ENCODE assay signal across 21 cellular contexts in genomic region chr2:29560566-29560965, GRCh38.
DNase-seq lines count a peak whose midpoint lies in the region; TF ChIP-seq lines count a peak whose summit lies in the region.
"Had no signal": no experiment of that assay in that cellular context is flagged by ENCODE, and none has a peak within 500 bp of the region (broad histone marks: within the 10 kb centered on the region; RNA-seq: fewer than 3 reads in every experiment).

No MANE protein-coding gene starts in this region.

- H3K4me1 ChIP-seq in esophagus muscularis mucosa (no peaks in the 10 kb centered on the region), thyroid gland (no peaks in the 10 kb centered on the region)
- H3K4me1 ChIP-seq: BLaER1 had no signal

- no peak overlapping the region for H3K27ac ChIP-seq in esophagus muscularis mucosa (replicated peaks in 1 of 4)
- no peak overlapping the region for H3K27ac ChIP-seq in thyroid gland
- no peak overlapping the region for H3K27ac ChIP-seq in coronary artery
- H3K27ac ChIP-seq: BLaER1 had no signal

- no peaks in the 10 kb centered on the region for H3K36me3 ChIP-seq in esophagus muscularis mucosa
- H3K36me3 ChIP-seq in thyroid gland, result no peaks in the 10 kb centered on the region
- H3K36me3 ChIP-seq: BE2C, BLaER1 had no signal

- no peaks in the 10 kb centered on the region for H3K27me3 ChIP-seq in esophagus muscularis mucosa
- no peaks in the 10 kb centered on the region for H3K27me3 ChIP-seq in thyroid gland
- H3K27me3 ChIP-seq: BE2C, BLaER1 had no signal

- WGBS in esophagus muscularis mucosa, result 86% methylated on average over 5 of the region's 5 CpGs
- 51 to 55% methylated on average over 5 of the region's 5 CpGs for WGBS in thyroid gland, 2 donors

- TF ChIP-seq CTCF in esophagus muscularis mucosa (IDR thresholded peaks at IDR 0.05) (no peak), thyroid gland (IDR thresholded peaks at IDR 0.05) (no peak), coronary artery (IDR thresholded peaks at IDR 0.05) (no peak)

- intact Hi-C loops in esophagus muscularis mucosa (cut with DNase I), result no loop called here
- intact Hi-C loops in thyroid gland (cut with DNase I), result no loop called here

- DNase-seq in ecto neural progenitor cell (ENCODE audit: low spot score), result peak; percentile 8
- peak; percentile 70 for DNase-seq in esophagus muscularis mucosa (ENCODE audit: extremely low spot score)
- peak; percentile 59 to 63 for DNase-seq in thyroid gland
- DNase-seq in nucleus accumbens (lab: John Stamatoyannopoulos, UW), result no peak
- DNase-seq in coronary artery (ENCODE audit: low spot score), result no peak
- DNase-seq: 8988T; ACHN; BE2C; C1 segment of cervical spinal cord; CD4-positive, alpha-beta memory T cell; CD4-positive, CD25-positive, alpha-beta regulatory T cell; CD8-positive, alpha-beta memory T cell; COR-L47; DMS153; DMS53; DMS79; DND-41; EL; GDM1 had no signal

- H3K4me3 ChIP-seq in esophagus muscularis mucosa, result no peak overlapping the region
- H3K4me3 ChIP-seq in thyroid gland (replicated peaks in 1 of 3), result no peak overlapping the region
- no peak overlapping the region for H3K4me3 ChIP-seq in coronary artery
- H3K4me3 ChIP-seq: BLaER1, GM12878 had no signal

- TF ChIP-seq POLR2A in esophagus muscularis mucosa (IDR thresholded peaks at IDR 0.05; ENCODE audit: low read depth) (no peak), thyroid gland (IDR thresholded peaks at IDR 0.05) (no peak)

- TF ChIP-seq EP300 in esophagus muscularis mucosa (IDR thresholded peaks at IDR 0.05), result no peak

- H3K9me3 ChIP-seq in esophagus muscularis mucosa (no peaks in the 10 kb centered on the region), thyroid gland (no peaks in the 10 kb centered on the region)
- H3K9me3 ChIP-seq: BE2C, BLaER1 had no signal

Comparison
In these comparisons a context has a peak if more than half of its experiments do, and no peak if none do; other contexts are left out.
1. DNase-seq: peak in ecto neural progenitor cell (single experiment), esophagus muscularis mucosa (single experiment) and thyroid gland (2 of 2); none in nucleus accumbens (0 of 56) and coronary artery (single experiment).